In the genomic region with DNA sequence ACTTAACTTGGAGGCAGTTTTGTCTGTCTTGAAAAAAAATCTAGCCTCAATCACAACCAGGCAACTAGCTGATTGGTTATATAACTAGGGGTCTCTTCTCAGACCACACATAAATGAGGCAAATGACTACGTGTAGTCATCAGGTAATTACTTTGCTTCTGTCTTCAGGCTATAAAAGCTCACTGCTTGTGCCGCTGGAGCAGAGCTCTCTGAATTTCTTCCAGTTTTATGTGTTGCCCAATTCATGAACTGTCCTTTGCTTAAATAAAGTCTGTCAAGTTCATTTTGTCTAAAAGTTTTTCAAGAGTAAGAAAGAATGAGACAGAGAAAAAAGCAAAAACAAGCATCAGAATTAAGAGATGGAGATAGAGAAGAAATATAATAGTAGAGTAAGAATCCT, we compare ENCODE assay signal across 8 cellular contexts.
"Had no signal": no experiment of that assay in that cellular context is flagged by ENCODE, and none has a peak within 500 bp of the region (broad histone marks: within the 10 kb centered on the region; RNA-seq: fewer than 3 reads in every experiment).

No MANE protein-coding gene starts in this region.

- H3K36me3 ChIP-seq: HAP-1 had no signal

- H3K27ac Mint-ChIP-seq: HFFc6, IgD-negative memory B cell had no signal

- DNase-seq: GM23248, GOT3, H7, HFFc6 had no signal

- H3K9ac ChIP-seq: GM23248 had no signal

- H3K4me3 Mint-ChIP-seq: HFFc6, IgD-negative memory B cell had no signal

- ATAC-seq: HCT116, HepG2 had no signal

- H3K4me1 ChIP-seq: HAP-1 had no signal

- H3K27me3 Mint-ChIP-seq: IgD-negative memory B cell had no signal

- H3K4me3 ChIP-seq: GM23248, HAP-1 had no signal

- H3K36me3 Mint-ChIP-seq: IgD-negative memory B cell had no signal

- H3K9me3 ChIP-seq: HAP-1 had no signal
